In the genomic region with DNA sequence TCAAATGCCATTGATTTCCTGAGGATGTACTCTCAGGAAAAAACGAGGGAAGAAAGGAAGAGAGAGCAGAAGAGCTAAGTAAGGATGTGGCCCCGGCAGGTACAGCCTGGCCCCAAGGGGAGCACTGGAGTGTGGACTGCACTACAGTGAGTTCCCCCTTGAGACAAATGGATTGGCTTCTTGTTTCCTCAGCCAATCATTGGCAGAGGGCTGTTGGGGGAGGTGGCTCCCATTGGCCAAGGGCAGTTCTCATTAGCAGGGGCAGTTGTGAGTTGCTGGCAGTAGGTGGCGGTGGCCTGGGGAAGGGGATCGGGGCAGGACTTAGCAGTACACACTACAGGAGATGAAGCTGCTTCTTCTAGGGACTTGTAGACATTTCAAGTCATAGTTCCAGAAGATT, we compare ENCODE assay signal across 22 cellular contexts. TPM values are rescaled to one million over a fixed set of nuclear protein-coding genes. Genes with fewer than 3 reads are reported as not detected.
"Had no signal": no experiment of that assay in that cellular context is flagged by ENCODE, and none has a peak within 500 bp of the region (broad histone marks: within the 10 kb centered on the region; RNA-seq: fewer than 3 reads in every experiment).

No MANE protein-coding gene starts in this region.

- H3K4me3 ChIP-seq: body of pancreas, esophagus squamous epithelium, right atrium auricular region, skin epidermis, tibial artery, uterus had no signal

- H3K27ac ChIP-seq: body of pancreas, esophagus squamous epithelium, right atrium auricular region, skin epidermis, tibial artery, uterus had no signal

- ATAC-seq: body of pancreas had no signal

- FAIRE-seq: colon, endothelial cell of umbilical vein had no signal

- H3K27me3 ChIP-seq: body of pancreas, esophagus squamous epithelium, right atrium auricular region, tibial artery, uterus had no signal

- H3K36me3 ChIP-seq: esophagus squamous epithelium, right atrium auricular region, tibial artery, uterus had no signal

- H3K4me1 ChIP-seq: body of pancreas, esophagus squamous epithelium, right atrium auricular region, tibial artery, uterus had no signal

- H3K9me3 ChIP-seq: body of pancreas, esophagus squamous epithelium, right atrium auricular region, tibial artery, uterus had no signal

- DNase-seq: activated naive CD8-positive, alpha-beta T cell treated with anti-CD3 and anti-CD28 coated beads for 36 hours; amygdala; body of pancreas; caudate nucleus; esophagus squamous epithelium; glutamatergic neuron; nucleus accumbens; stimulated activated CD4-positive, alpha-beta T cell treated with anti-CD3 and anti-CD28 coated beads, Interleukin-15, amount 100 ng/mL, for 24 hours; stimulated activated CD4-positive, alpha-beta T cell treated with anti-CD3 and anti-CD28 coated beads, Interleukin-4, amount 100 ng/mL, for 1 hour; stimulated activated naive CD4-positive, alpha-beta T cell; tibial artery; uterus had no signal

RNA-seq across cellular contexts. Expression of a gene that starts 55.4 kb away (rescaled TPM):
- total RNA-seq: activated CD8-positive, alpha-beta memory T cell treated with anti-CD3 and anti-CD28 coated beads for 36 hours; activated naive CD8-positive, alpha-beta T cell treated with anti-CD3 and anti-CD28 coated beads for 36 hours; activated T-helper 1 cell treated with anti-CD3 and anti-CD28 coated beads, Interleukin-12 subunit alpha, Interleukin-12 subunit beta, Interleukin-2, Interleukin-4 antibody, amounts not matched to agents 30 ng/mL and 10 ng/mL and 1 ng/mL, durations not matched to agents 14 hours and 24 hours and 36 hours; body of pancreas; endothelial cell of umbilical vein; fibroblast of villous mesenchyme; mesenteric fat pad; posterior vena cava; right atrium auricular region; subcutaneous adipose tissue had no signal
- polyA plus RNA-seq: endothelial cell of umbilical vein had no signal
